Comparison of ENCODE assay signal across 1 cellular context in the genomic region with DNA sequence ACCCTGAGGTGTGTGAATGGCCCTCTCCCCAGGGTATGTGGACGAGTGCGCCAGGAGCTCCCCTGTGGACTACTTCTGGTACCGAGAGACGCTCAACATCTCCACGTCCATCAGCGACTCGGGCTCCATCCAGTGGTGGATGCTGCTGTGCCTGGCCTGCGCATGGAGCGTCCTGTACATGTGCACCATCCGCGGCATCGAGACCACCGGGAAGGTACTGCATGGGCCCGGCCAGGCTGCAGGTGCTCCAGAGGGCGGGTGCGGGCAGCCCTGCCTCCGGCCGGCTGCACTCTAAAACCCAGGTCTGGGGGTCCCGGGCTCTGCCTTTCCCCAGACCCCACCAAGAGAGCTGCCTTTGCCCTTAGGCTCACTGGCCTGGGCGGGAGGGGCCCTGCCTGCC.
TF ChIP-seq lines count a peak whose summit lies in the region.

No MANE protein-coding gene starts in this region.

TF ChIP-seq in HepG2, 621 proteins besides CTCF, POLR2A, EP300 and RAD21 (continued from another document):
- TF ChIP-seq, protein P1, sequence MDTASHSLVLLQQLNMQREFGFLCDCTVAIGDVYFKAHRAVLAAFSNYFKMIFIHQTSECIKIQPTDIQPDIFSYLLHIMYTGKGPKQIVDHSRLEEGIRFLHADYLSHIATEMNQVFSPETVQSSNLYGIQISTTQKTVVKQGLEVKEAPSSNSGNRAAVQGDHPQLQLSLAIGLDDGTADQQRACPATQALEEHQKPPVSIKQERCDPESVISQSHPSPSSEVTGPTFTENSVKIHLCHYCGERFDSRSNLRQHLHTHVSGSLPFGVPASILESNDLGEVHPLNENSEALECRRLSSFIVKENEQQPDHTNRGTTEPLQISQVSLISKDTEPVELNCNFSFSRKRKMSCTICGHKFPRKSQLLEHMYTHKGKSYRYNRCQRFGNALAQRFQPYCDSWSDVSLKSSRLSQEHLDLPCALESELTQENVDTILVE (CRISPR knock-in tag; IDR thresholded peaks at IDR 0.05), result no peak
- TF ChIP-seq MAF1 (CRISPR knock-in tag; IDR thresholded peaks at IDR 0.05; ENCODE audit: borderline replicate concordance) (no peak), SP140L (CRISPR knock-in tag; IDR thresholded peaks at IDR 0.05; ENCODE audit: borderline replicate concordance) (no peak), ZNF124 (CRISPR knock-in tag; IDR thresholded peaks at IDR 0.05) (no peak), RORA (CRISPR knock-in tag; IDR thresholded peaks at IDR 0.05) (no peak), ZBTB1 (CRISPR knock-in tag; IDR thresholded peaks at IDR 0.05; ENCODE audit: borderline replicate concordance) (no peak), ZC3H13 (CRISPR knock-in tag; IDR thresholded peaks at IDR 0.05) (no peak), ZNF766 (CRISPR knock-in tag; IDR thresholded peaks at IDR 0.05; ENCODE audit: borderline replicate concordance) (no peak), ZNF326 (CRISPR knock-in tag; IDR thresholded peaks at IDR 0.05; ENCODE audit: borderline replicate concordance) (no peak), ZNF484 (CRISPR knock-in tag; IDR thresholded peaks at IDR 0.05; ENCODE audit: borderline replicate concordance, low read depth) (no peak)
- TF ChIP-seq, protein P2, sequence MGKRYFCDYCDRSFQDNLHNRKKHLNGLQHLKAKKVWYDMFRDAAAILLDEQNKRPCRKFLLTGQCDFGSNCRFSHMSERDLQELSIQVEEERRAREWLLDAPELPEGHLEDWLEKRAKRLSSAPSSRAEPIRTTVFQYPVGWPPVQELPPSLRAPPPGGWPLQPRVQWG (CRISPR knock-in tag; IDR thresholded peaks at IDR 0.05; ENCODE audit: borderline replicate concordance, low read depth), result no peak
- TF ChIP-seq, protein P3, sequence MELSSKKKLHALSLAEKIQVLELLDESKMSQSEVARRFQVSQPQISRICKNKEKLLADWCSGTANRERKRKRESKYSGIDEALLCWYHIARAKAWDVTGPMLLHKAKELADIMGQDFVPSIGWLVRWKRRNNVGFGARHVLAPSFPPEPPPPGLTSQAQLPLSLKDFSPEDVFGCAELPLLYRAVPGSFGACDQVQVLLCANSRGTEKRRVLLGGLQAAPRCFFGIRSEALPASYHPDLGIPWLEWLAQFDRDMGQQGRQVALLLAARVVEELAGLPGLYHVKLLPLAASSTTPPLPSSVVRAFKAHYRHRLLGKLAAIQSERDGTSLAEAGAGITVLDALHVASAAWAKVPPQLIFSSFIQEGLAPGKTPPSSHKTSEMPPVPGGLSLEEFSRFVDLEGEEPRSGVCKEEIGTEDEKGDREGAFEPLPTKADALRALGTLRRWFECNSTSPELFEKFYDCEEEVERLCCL (CRISPR knock-in tag; IDR thresholded peaks at IDR 0.05; ENCODE audit: borderline replicate concordance), result no peak
